9 cellular contexts compared by ENCODE assay signal in genomic region chr5:912356-913091, GRCh38. TPM values are rescaled to one million over a fixed set of nuclear protein-coding genes. Genes with fewer than 3 reads are reported as not detected.
A peak's percentile ranks its signal among the peaks of the same experiment; 100 is the strongest.
DNase-seq lines count a peak whose midpoint lies in the region; ATAC-seq and TF ChIP-seq lines count a peak whose summit lies in the region.
"Had no signal": no experiment of that assay in that cellular context is flagged by ENCODE, and none has a peak within 500 bp of the region (broad histone marks: within the 10 kb centered on the region; RNA-seq: fewer than 3 reads in every experiment).

No MANE protein-coding gene starts in this region.

- no peak overlapping the region for H3K4me3 ChIP-seq in GM23338
- no peak overlapping the region for H3K4me3 ChIP-seq in SJSA1
- H3K4me3 ChIP-seq in lower lobe of right lung = no peak overlapping the region
- H3K4me3 ChIP-seq: skin epidermis had no signal

- H3K27ac Mint-ChIP-seq in GM23338 = no peak overlapping the region; the same call in 1 of the 2 replicates
- H3K27ac Mint-ChIP-seq in activated naive CD8-positive, alpha-beta T cell treated with anti-CD3 and anti-CD28 coated beads for 36 hours = no peak overlapping the region
- peak overlapping the region; percentile 96 for H3K27ac Mint-ChIP-seq in stimulated activated effector memory CD8-positive, alpha-beta T cell treated with anti-CD3 and anti-CD28 coated beads, Interleukin-12 subunit alpha, Interleukin-12 subunit beta, amount 100 ng/mL, for 72 hours

- in situ Hi-C loops in G401 (cut with HindIII; ENCODE audit: low sequenced_read_pairs) = loop anchor here (25.0 kb wide), 1 partner anchor 250 kb away; no protein-coding TSS in a partner anchor

- H3K9me3 Mint-ChIP-seq in GM23338 = no peaks in the 10 kb centered on the region
- no peaks in the 10 kb centered on the region for H3K9me3 Mint-ChIP-seq in activated naive CD8-positive, alpha-beta T cell treated with anti-CD3 and anti-CD28 coated beads for 36 hours
- H3K9me3 Mint-ChIP-seq in stimulated activated effector memory CD8-positive, alpha-beta T cell treated with anti-CD3 and anti-CD28 coated beads, Interleukin-12 subunit alpha, Interleukin-12 subunit beta, amount 100 ng/mL, for 72 hours = no peaks in the 10 kb centered on the region

- H3K9me2 ChIP-seq in GM23338 (ENCODE audit: insufficient read depth) = no peaks in the 10 kb centered on the region

- TF ChIP-seq CTCF in GM23338 (conservative IDR thresholded peaks at IDR 0.05; ENCODE audit: low read depth in 2 of 2) (peak in 1 of 2 experiments; percentile 22; a peak in 2 of 4 replicates), lower lobe of right lung (IDR thresholded peaks at IDR 0.05) (no peak)

- H3K27me3 Mint-ChIP-seq in GM23338 (ENCODE audit: insufficient read depth, low read depth, poor library complexity) = peaks cover 2% of the 10 kb centered on the region
- H3K27me3 Mint-ChIP-seq in activated naive CD8-positive, alpha-beta T cell treated with anti-CD3 and anti-CD28 coated beads for 36 hours = no peaks in the 10 kb centered on the region

- no peak overlapping the region for H3K27ac ChIP-seq in GM23338 (ENCODE audit: low read depth)
- H3K27ac ChIP-seq in SJSA1 = peak overlapping the region; percentile 96
- no peak overlapping the region for H3K27ac ChIP-seq in lower lobe of right lung

- no peak overlapping the region; the same call in 2 of the 3 replicates for H3K4me3 Mint-ChIP-seq in GM23338
- H3K4me3 Mint-ChIP-seq in activated naive CD8-positive, alpha-beta T cell treated with anti-CD3 and anti-CD28 coated beads for 36 hours = no peak overlapping the region
- H3K4me3 Mint-ChIP-seq in stimulated activated effector memory CD8-positive, alpha-beta T cell treated with anti-CD3 and anti-CD28 coated beads, Interleukin-12 subunit alpha, Interleukin-12 subunit beta, amount 100 ng/mL, for 72 hours = peak overlapping the region; percentile 60

- H3K27me3 ChIP-seq in GM23338 (ENCODE audit: insufficient read depth) = no peaks in the 10 kb centered on the region
- no peaks in the 10 kb centered on the region for H3K27me3 ChIP-seq in SJSA1 (replicated peaks)
- H3K27me3 ChIP-seq in lower lobe of right lung (ENCODE audit: low read depth) = no peaks in the 10 kb centered on the region

- DNase-seq in GM23338 (ENCODE audit: low spot score) (peak; percentile 38), SJSA1 (ENCODE audit: low read depth in 1 of 2, low spot score in 2 of 2) (peak; percentile 100), lower lobe of right lung (peak; percentile 59), G401 (ENCODE audit: low spot score) (no peak)
- peak; percentile 51 for DNase-seq in activated naive CD8-positive, alpha-beta T cell treated with anti-CD3 and anti-CD28 coated beads for 36 hours
- peak; percentile 48 to 59 for DNase-seq in stimulated activated effector memory CD8-positive, alpha-beta T cell treated with anti-CD3 and anti-CD28 coated beads, Interleukin-12 subunit alpha, Interleukin-12 subunit beta, amount 100 ng/mL, for 72 hours (ENCODE audit: low spot score in 2 of 2)

- no peaks in the 10 kb centered on the region for H3K9me3 ChIP-seq in SJSA1 (replicated peaks)
- H3K9me3 ChIP-seq in lower lobe of right lung = no peaks in the 10 kb centered on the region

- no peaks in the 10 kb centered on the region for H3K79me2 ChIP-seq in GM23338 (replicated peaks; ENCODE audit: insufficient read depth)

- H3F3A ChIP-seq in GM23338 (replicated peaks; ENCODE audit: low read depth) = no peaks in the 10 kb centered on the region

- H3K36me3 Mint-ChIP-seq in GM23338 (ENCODE audit: low read depth) = peaks cover 86% of the 10 kb centered on the region
- peaks cover 49% of the 10 kb centered on the region for H3K36me3 Mint-ChIP-seq in activated naive CD8-positive, alpha-beta T cell treated with anti-CD3 and anti-CD28 coated beads for 36 hours
- H3K36me3 Mint-ChIP-seq in stimulated activated effector memory CD8-positive, alpha-beta T cell treated with anti-CD3 and anti-CD28 coated beads, Interleukin-12 subunit alpha, Interleukin-12 subunit beta, amount 100 ng/mL, for 72 hours = peaks cover 32% of the 10 kb centered on the region

- no peaks in the 10 kb centered on the region; the same call in 2 of the 3 replicates for H3K4me1 Mint-ChIP-seq in GM23338
- H3K4me1 Mint-ChIP-seq in activated naive CD8-positive, alpha-beta T cell treated with anti-CD3 and anti-CD28 coated beads for 36 hours = no peaks in the 10 kb centered on the region
- peaks cover 15% of the 10 kb centered on the region for H3K4me1 Mint-ChIP-seq in stimulated activated effector memory CD8-positive, alpha-beta T cell treated with anti-CD3 and anti-CD28 coated beads, Interleukin-12 subunit alpha, Interleukin-12 subunit beta, amount 100 ng/mL, for 72 hours

- H3K4me1 ChIP-seq in GM23338 (ENCODE audit: insufficient read depth) (no peaks in the 10 kb centered on the region), SJSA1 (replicated peaks) (peaks cover 24% of the 10 kb centered on the region), lower lobe of right lung (no peaks in the 10 kb centered on the region)

- ATAC-seq in GM23338 (peak; percentile 63), lower lobe of right lung (peak in 1 of 2 donors; percentile 38), GM21390 (IDR thresholded peaks at IDR 0.05; ENCODE audit: unreplicated experiment) (no peak), GM18907 (IDR thresholded peaks at IDR 0.05; ENCODE audit: unreplicated experiment) (no peak)
- peak; percentile 95 for ATAC-seq in stimulated activated effector memory CD8-positive, alpha-beta T cell treated with anti-CD3 and anti-CD28 coated beads, Interleukin-12 subunit alpha, Interleukin-12 subunit beta, amount 100 ng/mL, for 72 hours

- H3K36me3 ChIP-seq in GM23338 (ENCODE audit: insufficient read depth) (peaks cover 35% of the 10 kb centered on the region), SJSA1 (peaks cover 64% of the 10 kb centered on the region), lower lobe of right lung (no peaks in the 10 kb centered on the region)

- peaks cover 4% of the 10 kb centered on the region; the same call in 1 of the 2 replicates for H4K20me1 ChIP-seq in GM23338 (replicated peaks; ENCODE audit: insufficient read depth)

- intact Hi-C loops in lower lobe of right lung (cut with DNase I) = no loop called here

- no peak overlapping the region for H3K4me2 ChIP-seq in GM23338

- no peak overlapping the region for H2AFZ ChIP-seq in GM23338

TF ChIP-seq in GM23338, 12 proteins besides CTCF, POLR2A, EP300 and RAD21 (continues in another document):
- TF ChIP-seq, protein P1, sequence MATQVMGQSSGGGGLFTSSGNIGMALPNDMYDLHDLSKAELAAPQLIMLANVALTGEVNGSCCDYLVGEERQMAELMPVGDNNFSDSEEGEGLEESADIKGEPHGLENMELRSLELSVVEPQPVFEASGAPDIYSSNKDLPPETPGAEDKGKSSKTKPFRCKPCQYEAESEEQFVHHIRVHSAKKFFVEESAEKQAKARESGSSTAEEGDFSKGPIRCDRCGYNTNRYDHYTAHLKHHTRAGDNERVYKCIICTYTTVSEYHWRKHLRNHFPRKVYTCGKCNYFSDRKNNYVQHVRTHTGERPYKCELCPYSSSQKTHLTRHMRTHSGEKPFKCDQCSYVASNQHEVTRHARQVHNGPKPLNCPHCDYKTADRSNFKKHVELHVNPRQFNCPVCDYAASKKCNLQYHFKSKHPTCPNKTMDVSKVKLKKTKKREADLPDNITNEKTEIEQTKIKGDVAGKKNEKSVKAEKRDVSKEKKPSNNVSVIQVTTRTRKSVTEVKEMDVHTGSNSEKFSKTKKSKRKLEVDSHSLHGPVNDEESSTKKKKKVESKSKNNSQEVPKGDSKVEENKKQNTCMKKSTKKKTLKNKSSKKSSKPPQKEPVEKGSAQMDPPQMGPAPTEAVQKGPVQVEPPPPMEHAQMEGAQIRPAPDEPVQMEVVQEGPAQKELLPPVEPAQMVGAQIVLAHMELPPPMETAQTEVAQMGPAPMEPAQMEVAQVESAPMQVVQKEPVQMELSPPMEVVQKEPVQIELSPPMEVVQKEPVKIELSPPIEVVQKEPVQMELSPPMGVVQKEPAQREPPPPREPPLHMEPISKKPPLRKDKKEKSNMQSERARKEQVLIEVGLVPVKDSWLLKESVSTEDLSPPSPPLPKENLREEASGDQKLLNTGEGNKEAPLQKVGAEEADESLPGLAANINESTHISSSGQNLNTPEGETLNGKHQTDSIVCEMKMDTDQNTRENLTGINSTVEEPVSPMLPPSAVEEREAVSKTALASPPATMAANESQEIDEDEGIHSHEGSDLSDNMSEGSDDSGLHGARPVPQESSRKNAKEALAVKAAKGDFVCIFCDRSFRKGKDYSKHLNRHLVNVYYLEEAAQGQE (IDR thresholded peaks at IDR 0.05; ENCODE audit: unreplicated experiment) = no peak
- TF ChIP-seq STAT1 (IDR thresholded peaks at IDR 0.05; ENCODE audit: unreplicated experiment) (no peak), ETS1 (IDR thresholded peaks at IDR 0.05) (no peak), POLR2AphosphoS5 (IDR thresholded peaks at IDR 0.05; ENCODE audit: low read depth) (no peak), EZH2phosphoT487 (IDR thresholded peaks at IDR 0.05; ENCODE audit: unreplicated experiment) (no peak)

RNA-seq across cellular contexts. Expression of gene TRIP13, which starts 19.8 kb away (rescaled TPM):
- total RNA-seq in GM23338 (2014; rRNA removed; shearing (Covaris generic)) = 44.4 and 44.8 TPM in 2 replicates
- 42.2 and 42.5 TPM in 2 replicates for polyA plus RNA-seq in GM23338 (2016; fragmentation: Nextera tagmentation; extraction: Ambion mirVana)
- total RNA-seq in SJSA1 (2014; rRNA removed; shearing (Covaris generic)) = 108 TPM in 2 replicates
- 10 to 100 TPM; 44.2 to 44.6 TPM for total RNA-seq in activated naive CD8-positive, alpha-beta T cell treated with anti-CD3 and anti-CD28 coated beads for 36 hours
- total RNA-seq in lower lobe of right lung = 1.0 TPM
- total RNA-seq in G401 (2014; rRNA removed; shearing (Covaris generic)) = 61.0 and 67.2 TPM in 2 replicates

RNA-seq across cellular contexts. Expression of gene BRD9, which starts 19.9 kb away (rescaled TPM):
- total RNA-seq in GM23338 (2014; rRNA removed; shearing (Covaris generic)) = 41.6 and 54.7 TPM in 2 replicates
- 29.8 and 32.9 TPM in 2 replicates for polyA plus RNA-seq in GM23338 (2016; fragmentation: Nextera tagmentation; extraction: Ambion mirVana)
- total RNA-seq in SJSA1 (2014; rRNA removed; shearing (Covaris generic)) = 71.5 and 77.6 TPM in 2 replicates
- total RNA-seq in activated naive CD8-positive, alpha-beta T cell treated with anti-CD3 and anti-CD28 coated beads for 36 hours = 10 to 100 TPM; 50.1 to 51.6 TPM
- 37.7 TPM for total RNA-seq in lower lobe of right lung
- total RNA-seq in G401 (2014; rRNA removed; shearing (Covaris generic)) = 47.8 and 68.7 TPM in 2 replicates

Comparison
In these comparisons a context has a peak if more than half of its experiments do, and no peak if none do; other contexts are left out.
1. ATAC-seq: peak in GM23338 (single experiment) and stimulated activated effector memory CD8-positive, alpha-beta T cell treated with anti-CD3 and anti-CD28 coated beads, Interleukin-12 subunit alpha, Interleukin-12 subunit beta, amount 100 ng/mL, for 72 hours (single experiment); none in GM21390 (single experiment) and GM18907 (single experiment).
2. RNA of gene TRIP13, which starts 19.8 kb away (total RNA-seq): 108 TPM in SJSA1, 61.0 to 67.2 TPM in G401, 44.4 to 44.8 TPM in GM23338 and 44.2 to 44.6 TPM in activated naive CD8-positive, alpha-beta T cell treated with anti-CD3 and anti-CD28 coated beads for 36 hours; 1.0 TPM in lower lobe of right lung (single experiment); every median in the first group is over 10 times any median in the second.